Comparison of ENCODE assay signal across 17 cellular contexts in genomic region chr6:38033442-38033982, GRCh38.
DNase-seq lines count a peak whose midpoint lies in the region; ATAC-seq and TF ChIP-seq lines count a peak whose summit lies in the region.
"Had no signal": no experiment of that assay in that cellular context is flagged by ENCODE, and none has a peak within 500 bp of the region (broad histone marks: within the 10 kb centered on the region; RNA-seq: fewer than 3 reads in every experiment).

No MANE protein-coding gene starts in this region.

- no peaks in the 10 kb centered on the region for H3F3A ChIP-seq in smooth muscle cell (ENCODE audit: low read depth)

- H3K9ac ChIP-seq in smooth muscle cell (ENCODE audit: low read depth), result no peak overlapping the region

- DNase-seq in activated CD4-positive, alpha-beta T cell treated with anti-CD3 and anti-CD28 coated beads for 36 hours, result no peak
- DNase-seq in activated CD4-positive, alpha-beta T cell treated with anti-CD3 and anti-CD28 coated beads, Interleukin-2, amount 50 U/mL, for 48 hours, result no peak
- peak; percentile 83 for DNase-seq in NCI-H2081 treated with DMSO at 0.1 percent for 48 hours (lab: John Stamatoyannopoulos, UW)
- peak; percentile 42 for DNase-seq in cerebellar cortex (ENCODE audit: low spot score)
- no peak for DNase-seq in smooth muscle cell (lab: John Stamatoyannopoulos, UW; ENCODE audit: unreplicated experiment)
- no peak for DNase-seq in natural killer cell
- DNase-seq in left colon, result no peak
- DNase-seq in 8988T, result no peak
- DNase-seq: GOT3, KG1, NCI-H1048, NCI-H1930, NCI-H345, SHP77 had no signal

- H3K27me3 ChIP-seq in smooth muscle cell (ENCODE audit: low read depth), result no peaks in the 10 kb centered on the region

- no peak overlapping the region for H3K27ac Mint-ChIP-seq in activated CD4-positive, alpha-beta T cell treated with anti-CD3 and anti-CD28 coated beads for 36 hours
- peak overlapping the region in 1 of 2 donors; percentile 35 for H3K27ac Mint-ChIP-seq in natural killer cell

- peak overlapping the region; percentile 6 for H3K27ac ChIP-seq in smooth muscle cell (ENCODE audit: low read depth)
- H3K27ac ChIP-seq: HL-60 had no signal

- POLR2A ChIA-PET in activated CD4-positive, alpha-beta T cell treated with anti-CD3 and anti-CD28 coated beads for 36 hours (lab: Charles Lee), result interaction anchor here (0.9 kb wide), 1 partner anchor 9 kb away, joined by 3 read pairs; no protein-coding TSS in a partner anchor

- peaks cover 22% of the 10 kb centered on the region for H3K4me1 ChIP-seq in smooth muscle cell (ENCODE audit: low read depth)
- H3K4me1 ChIP-seq: Caco-2 had no signal

- CTCF ChIA-PET in activated CD4-positive, alpha-beta T cell treated with anti-CD3 and anti-CD28 coated beads for 36 hours (lab: Charles Lee), result interaction anchor here (0.6 to 2.1 kb wide), 12 partner anchors 11 to 537 kb away, joined by 3 to 9 read pairs (median 4); no protein-coding TSS in a partner anchor

- 69% methylated on average over 1 of the region's 1 CpG for WGBS in smooth muscle cell (ENCODE audit: low lambda C conversion rate)

- H3K4me2 ChIP-seq in smooth muscle cell, result no peak overlapping the region

- peaks cover 51% of the 10 kb centered on the region for H3K4me1 Mint-ChIP-seq in activated CD4-positive, alpha-beta T cell treated with anti-CD3 and anti-CD28 coated beads for 36 hours
- peaks cover 72 to 80% of the 10 kb centered on the region in 2 donors for H3K4me1 Mint-ChIP-seq in natural killer cell

- H3K27me3 Mint-ChIP-seq in activated CD4-positive, alpha-beta T cell treated with anti-CD3 and anti-CD28 coated beads for 36 hours, result no peaks in the 10 kb centered on the region
- no peaks in the 10 kb centered on the region for H3K27me3 Mint-ChIP-seq in natural killer cell (ENCODE audit: low read depth in 2 of 2)

- no peaks in the 10 kb centered on the region for H3K9me3 ChIP-seq in smooth muscle cell (replicated peaks; ENCODE audit: low read depth)
- H3K9me3 ChIP-seq: Caco-2 had no signal

- intact Hi-C loops in activated CD4-positive, alpha-beta T cell treated with anti-CD3 and anti-CD28 coated beads for 36 hours (cut with DNase I, micrococcal nuclease), result loop anchor here (5.0 kb wide), 1 partner anchor 459 kb away; no protein-coding TSS in a partner anchor
- intact Hi-C loops in natural killer cell (cut with micrococcal nuclease), result no loop called here
- intact Hi-C loops in left colon (cut with DNase I, micrococcal nuclease), result no loop called here

- peaks cover 3% of the 10 kb centered on the region for H3K36me3 Mint-ChIP-seq in activated CD4-positive, alpha-beta T cell treated with anti-CD3 and anti-CD28 coated beads for 36 hours (ENCODE audit: low read depth)
- H3K36me3 Mint-ChIP-seq in natural killer cell, result no peaks in the 10 kb centered on the region

- H3K4me3 Mint-ChIP-seq in activated CD4-positive, alpha-beta T cell treated with anti-CD3 and anti-CD28 coated beads for 36 hours, result no peak overlapping the region
- no peak overlapping the region for H3K4me3 Mint-ChIP-seq in natural killer cell

- H2AFZ ChIP-seq in smooth muscle cell (ENCODE audit: low read depth), result no peak overlapping the region

- ATAC-seq in activated CD4-positive, alpha-beta T cell treated with anti-CD3 and anti-CD28 coated beads for 36 hours, result peak; percentile 23
- ATAC-seq in natural killer cell (no peak), left colon (no peak)
- ATAC-seq: Panc1 had no signal

- H3K79me2 ChIP-seq in smooth muscle cell (ENCODE audit: low read depth), result peaks cover 95% of the 10 kb centered on the region

- TF ChIP-seq CTCF in smooth muscle cell (IDR thresholded peaks at IDR 0.05; ENCODE audit: borderline replicate concordance, insufficient read depth, poor library complexity, severe bottlenecking) (no peak), natural killer cell (IDR thresholded peaks at IDR 0.05) (no peak)

- H4K20me1 ChIP-seq in smooth muscle cell (ENCODE audit: low read depth), result peaks cover 97% of the 10 kb centered on the region

- no peak overlapping the region for H3K4me3 ChIP-seq in smooth muscle cell

- no peaks in the 10 kb centered on the region for H3K36me3 ChIP-seq in smooth muscle cell (ENCODE audit: low read depth)

- peaks cover 2% of the 10 kb centered on the region for H3K9me3 Mint-ChIP-seq in activated CD4-positive, alpha-beta T cell treated with anti-CD3 and anti-CD28 coated beads for 36 hours (ENCODE audit: low read depth)
- no peaks in the 10 kb centered on the region for H3K9me3 Mint-ChIP-seq in natural killer cell

Comparison
In these comparisons a context has a peak if more than half of its experiments do, and no peak if none do; other contexts are left out.
1. DNase-seq: peak in NCI-H2081 treated with DMSO at 0.1 percent for 48 hours (single experiment) and cerebellar cortex (single experiment); none in activated CD4-positive, alpha-beta T cell treated with anti-CD3 and anti-CD28 coated beads for 36 hours (single experiment), activated CD4-positive, alpha-beta T cell treated with anti-CD3 and anti-CD28 coated beads, Interleukin-2, amount 50 U/mL, for 48 hours (0 of 2), smooth muscle cell (single experiment), natural killer cell (single experiment), left colon (0 of 2) and 8988T (single experiment).
2. intact Hi-C loops: an anchor here in activated CD4-positive, alpha-beta T cell treated with anti-CD3 and anti-CD28 coated beads for 36 hours (5.0 kb wide); none called in natural killer cell and left colon.